ENCODE assay signal across 8 cellular contexts in the genomic region with DNA sequence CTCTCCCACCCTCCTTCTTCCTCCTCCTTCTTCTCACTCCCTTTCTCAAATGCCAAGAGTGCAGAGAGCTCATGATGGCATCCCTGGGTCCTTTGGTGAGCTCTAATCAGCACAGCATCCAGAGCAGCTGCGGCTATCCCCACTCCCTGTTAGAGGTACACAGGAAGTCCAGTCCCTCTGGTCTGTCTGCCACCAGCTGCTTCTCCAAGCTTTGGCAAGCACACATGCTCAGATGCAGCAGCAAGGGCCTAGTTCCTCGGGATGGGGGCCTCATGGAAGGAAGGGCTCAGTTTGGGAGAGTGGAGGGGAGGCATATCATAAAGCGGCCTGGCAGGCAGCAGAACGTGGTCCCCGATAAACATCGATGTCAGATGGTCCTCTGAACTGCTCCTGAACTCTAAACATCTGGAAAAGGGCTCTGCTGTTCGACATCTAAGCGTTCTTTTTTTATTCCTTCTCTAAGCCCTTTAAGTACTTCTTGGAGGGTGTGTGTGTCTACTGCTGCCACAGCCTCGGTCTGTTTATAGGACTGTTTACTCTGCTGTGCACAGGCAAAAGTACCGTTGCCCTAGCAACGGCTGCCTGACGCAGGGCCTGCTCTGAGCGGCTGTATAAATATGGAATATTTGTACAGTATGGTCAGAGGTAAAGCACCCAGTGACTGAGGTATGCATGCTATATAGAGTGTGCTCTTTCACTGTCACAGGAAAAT.
DNase-seq lines count a peak whose midpoint lies in the region; ATAC-seq and TF ChIP-seq lines count a peak whose summit lies in the region.

No MANE protein-coding gene starts in this region.

- H3K27ac ChIP-seq in psoas muscle = peak overlapping the region; percentile 20

- no peaks in the 10 kb centered on the region for H3K27me3 ChIP-seq in psoas muscle (ENCODE audit: insufficient read depth in 3 of 3, low read length in 2 of 3)

- no peak overlapping the region for H3K4me3 Mint-ChIP-seq in activated CD8-positive, alpha-beta memory T cell treated with anti-CD3 and anti-CD28 coated beads, Interleukin-2, amount 10 ng/mL, durations not matched to agents 7 days and 5 days

- intact Hi-C loops in psoas muscle (cut with DNase I) = no loop called here

- DNase-seq in DMS 273 treated with DMSO at 0.1 percent for 48 hours (lab: John Stamatoyannopoulos, UW) (peak; percentile 30), NCI-H774 (lab: John Stamatoyannopoulos, UW) (peak; percentile 75), fibroblast of the aortic adventitia (ENCODE audit: low read depth) (peak; percentile 67), psoas muscle (peak; percentile 17 to 59), NCI-H128 (lab: John Stamatoyannopoulos, UW; ENCODE audit: unreplicated experiment) (no peak), NCI-H526 (lab: John Stamatoyannopoulos, UW) (no peak)
- DNase-seq in activated CD8-positive, alpha-beta memory T cell treated with anti-CD3 and anti-CD28 coated beads, Interleukin-2, amount 10 ng/mL, durations not matched to agents 7 days and 5 days = no peak

- peaks cover 5% of the 10 kb centered on the region for H3K4me1 ChIP-seq in psoas muscle

- H3K27me3 Mint-ChIP-seq in activated CD8-positive, alpha-beta memory T cell treated with anti-CD3 and anti-CD28 coated beads, Interleukin-2, amount 10 ng/mL, durations not matched to agents 7 days and 5 days = no peaks in the 10 kb centered on the region

- H3K9me3 Mint-ChIP-seq in activated CD8-positive, alpha-beta memory T cell treated with anti-CD3 and anti-CD28 coated beads, Interleukin-2, amount 10 ng/mL, durations not matched to agents 7 days and 5 days (ENCODE audit: low read depth) = no peaks in the 10 kb centered on the region

- no peaks in the 10 kb centered on the region for H3K4me1 Mint-ChIP-seq in activated CD8-positive, alpha-beta memory T cell treated with anti-CD3 and anti-CD28 coated beads, Interleukin-2, amount 10 ng/mL, durations not matched to agents 7 days and 5 days

- no peaks in the 10 kb centered on the region for H3K36me3 Mint-ChIP-seq in activated CD8-positive, alpha-beta memory T cell treated with anti-CD3 and anti-CD28 coated beads, Interleukin-2, amount 10 ng/mL, durations not matched to agents 7 days and 5 days

- H3K9me3 ChIP-seq in psoas muscle = no peaks in the 10 kb centered on the region

- CTCF ChIA-PET in activated CD8-positive, alpha-beta memory T cell treated with anti-CD3 and anti-CD28 coated beads, Interleukin-2, amount 10 ng/mL, durations not matched to agents 7 days and 5 days (lab: Charles Lee) = no interaction called here

- H3K4me3 ChIP-seq in fibroblast of the aortic adventitia (ENCODE audit: low read depth, low read length) (no peak overlapping the region), psoas muscle (no peak overlapping the region)

- TF ChIP-seq CTCF in fibroblast of the aortic adventitia (IDR thresholded peaks at IDR 0.05; ENCODE audit: insufficient read depth, low read length) (no peak), psoas muscle (IDR thresholded peaks at IDR 0.05) (no peak)

- 16 to 28% (median 21%) methylated on average over 13 of the region's 13 CpGs for WGBS in psoas muscle, 3 donors

- no peak overlapping the region for H3K27ac Mint-ChIP-seq in activated CD8-positive, alpha-beta memory T cell treated with anti-CD3 and anti-CD28 coated beads, Interleukin-2, amount 10 ng/mL, durations not matched to agents 7 days and 5 days

- ATAC-seq in psoas muscle = peak in 3 of 4 donors; percentile 31 to 56 (median 55)
- no peak for ATAC-seq in GM21619 (IDR thresholded peaks at IDR 0.05; ENCODE audit: unreplicated experiment)
- no peak for ATAC-seq in activated CD8-positive, alpha-beta memory T cell treated with anti-CD3 and anti-CD28 coated beads, Interleukin-2, amount 10 ng/mL, durations not matched to agents 7 days and 5 days

- no peaks in the 10 kb centered on the region for H3K36me3 ChIP-seq in psoas muscle (ENCODE audit: insufficient read depth in 1 of 2, low read depth in 1 of 2)

Comparison
In these comparisons a context has a peak if more than half of its experiments do, and no peak if none do; other contexts are left out.
1. DNase-seq: peak in DMS 273 treated with DMSO at 0.1 percent for 48 hours (single experiment), NCI-H774 (single experiment), fibroblast of the aortic adventitia (single experiment) and psoas muscle (2 of 2); none in NCI-H128 (single experiment), activated CD8-positive, alpha-beta memory T cell treated with anti-CD3 and anti-CD28 coated beads, Interleukin-2, amount 10 ng/mL, durations not matched to agents 7 days and 5 days (single experiment) and NCI-H526 (0 of 2).
2. ATAC-seq: peak in psoas muscle (3 of 4); none in GM21619 (single experiment) and activated CD8-positive, alpha-beta memory T cell treated with anti-CD3 and anti-CD28 coated beads, Interleukin-2, amount 10 ng/mL, durations not matched to agents 7 days and 5 days (single experiment).